Comparison of ENCODE assay signal across 1 cellular context in the genomic region with DNA sequence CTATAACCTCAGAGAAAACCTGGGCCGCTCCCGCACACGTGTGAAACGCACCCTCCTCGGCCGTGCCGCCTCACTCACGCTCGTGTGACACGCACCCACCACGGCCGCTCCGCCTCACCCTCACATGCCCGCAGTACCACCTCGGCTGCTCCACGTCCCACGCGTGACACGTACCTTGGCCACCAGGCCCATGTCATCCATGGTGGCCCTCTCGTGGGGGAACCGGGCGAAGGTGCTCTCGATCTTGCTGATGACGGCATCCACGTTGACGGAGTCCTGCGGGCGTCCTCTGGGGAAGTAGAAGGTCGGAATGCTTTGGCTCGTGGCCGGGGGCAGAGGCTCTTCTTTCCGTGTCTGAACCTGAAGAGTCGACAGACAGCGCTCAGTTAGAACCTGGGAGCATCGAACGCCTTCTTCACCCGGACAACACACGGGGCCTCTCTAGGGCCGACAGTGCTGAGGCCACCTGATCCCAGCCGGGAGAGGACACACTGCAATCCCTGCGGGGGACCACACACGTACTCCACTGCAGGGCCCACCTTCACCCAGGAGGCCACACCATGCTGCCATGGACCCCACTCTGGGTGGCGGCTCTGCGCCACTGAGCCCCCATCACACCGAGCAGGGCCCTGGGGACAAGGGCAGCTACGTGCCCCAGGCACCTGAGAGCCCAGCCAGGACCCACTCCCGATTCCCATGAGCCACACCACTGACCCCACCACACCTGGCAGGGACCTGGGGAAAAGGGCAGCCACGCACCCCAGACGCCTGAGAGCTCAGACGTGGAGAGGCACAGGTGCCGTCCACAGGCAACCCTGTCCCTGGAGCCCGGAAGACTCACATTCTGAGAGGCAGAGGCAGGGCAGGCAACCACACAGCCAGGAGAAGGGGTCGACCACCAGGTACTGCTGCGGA.
TF ChIP-seq lines count a peak whose summit lies in the region.

No MANE protein-coding gene starts in this region.

TF ChIP-seq in IMR-90, 13 proteins besides CTCF, POLR2A, EP300 and RAD21:
- no peak for TF ChIP-seq RCOR1 (IDR thresholded peaks at IDR 0.05; ENCODE audit: insufficient replicate concordance, low read length)
- no peak for TF ChIP-seq MXI1 (IDR thresholded peaks at IDR 0.05; ENCODE audit: borderline replicate concordance, low read depth, low read length)
- no peak for TF ChIP-seq CHD1 (IDR thresholded peaks at IDR 0.05; ENCODE audit: low read depth, low read length)
- no peak for TF ChIP-seq SMC3 (IDR thresholded peaks at IDR 0.05; ENCODE audit: low read depth, low read length)
- TF ChIP-seq, protein P1, sequence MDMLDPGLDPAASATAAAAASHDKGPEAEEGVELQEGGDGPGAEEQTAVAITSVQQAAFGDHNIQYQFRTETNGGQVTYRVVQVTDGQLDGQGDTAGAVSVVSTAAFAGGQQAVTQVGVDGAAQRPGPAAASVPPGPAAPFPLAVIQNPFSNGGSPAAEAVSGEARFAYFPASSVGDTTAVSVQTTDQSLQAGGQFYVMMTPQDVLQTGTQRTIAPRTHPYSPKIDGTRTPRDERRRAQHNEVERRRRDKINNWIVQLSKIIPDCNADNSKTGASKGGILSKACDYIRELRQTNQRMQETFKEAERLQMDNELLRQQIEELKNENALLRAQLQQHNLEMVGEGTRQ (IDR thresholded peaks at IDR 0.05; ENCODE audit: low read depth, low read length), result no peak
- no peak for TF ChIP-seq MAFK (IDR thresholded peaks at IDR 0.05; ENCODE audit: low read depth, low read length)
- no peak for TF ChIP-seq CEBPB (IDR thresholded peaks at IDR 0.05; ENCODE audit: low read depth, low read length)
- TF ChIP-seq, protein P2, sequence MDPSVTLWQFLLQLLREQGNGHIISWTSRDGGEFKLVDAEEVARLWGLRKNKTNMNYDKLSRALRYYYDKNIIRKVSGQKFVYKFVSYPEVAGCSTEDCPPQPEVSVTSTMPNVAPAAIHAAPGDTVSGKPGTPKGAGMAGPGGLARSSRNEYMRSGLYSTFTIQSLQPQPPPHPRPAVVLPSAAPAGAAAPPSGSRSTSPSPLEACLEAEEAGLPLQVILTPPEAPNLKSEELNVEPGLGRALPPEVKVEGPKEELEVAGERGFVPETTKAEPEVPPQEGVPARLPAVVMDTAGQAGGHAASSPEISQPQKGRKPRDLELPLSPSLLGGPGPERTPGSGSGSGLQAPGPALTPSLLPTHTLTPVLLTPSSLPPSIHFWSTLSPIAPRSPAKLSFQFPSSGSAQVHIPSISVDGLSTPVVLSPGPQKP (IDR thresholded peaks at IDR 0.05; ENCODE audit: borderline replicate concordance, low read depth, low read length), result no peak
- TF ChIP-seq BHLHE40 (IDR thresholded peaks at IDR 0.05; ENCODE audit: low read depth, low read length), result no peak
- TF ChIP-seq MAZ (IDR thresholded peaks at IDR 0.05; ENCODE audit: borderline replicate concordance, low read depth, low read length), result no peak
